In genomic region chr6:158868122-158868480, GRCh38 we compare ENCODE assay signal across 14 cellular contexts. TPM values are rescaled to one million over a fixed set of nuclear protein-coding genes. Genes with fewer than 3 reads are reported as not detected.
DNase-seq lines count a peak whose midpoint lies in the region; ATAC-seq and TF ChIP-seq lines count a peak whose summit lies in the region.
"Had no signal": no experiment of that assay in that cellular context is flagged by ENCODE, and none has a peak within 500 bp of the region (broad histone marks: within the 10 kb centered on the region; RNA-seq: fewer than 3 reads in every experiment).

No MANE protein-coding gene starts in this region.

- TF ChIP-seq CTCF in WERI-Rb-1 (IDR thresholded peaks at IDR 0.05; ENCODE audit: low read depth, low read length) (no peak), lower lobe of right lung (IDR thresholded peaks at IDR 0.05) (no peak), upper lobe of left lung (IDR thresholded peaks at IDR 0.05) (no peak)

- DNase-seq in activated naive CD4-positive, alpha-beta T cell treated with Interleukin-2 at 50 U/mL for 16 hours = no peak
- no peak for DNase-seq in WERI-Rb-1
- no peak for DNase-seq in lower lobe of right lung
- no peak for DNase-seq in upper lobe of left lung
- DNase-seq in activated gamma-delta T cell treated with Interleukin-2 at 50 U/mL for 16 hours = no peak
- DNase-seq in RPMI8226 = no peak
- DNase-seq in activated effector memory CD4-positive, alpha-beta T cell treated with anti-CD3 and anti-CD28 coated beads, Interleukin-2, amount 50 U/mL, for 16 hours = no peak
- DNase-seq: activated CD4-positive, CD25-positive, alpha-beta regulatory T cell; hippocampal formation; left ventricle myocardium superior; NCI-H446; ovary had no signal

- TF ChIP-seq EP300 in upper lobe of left lung (IDR thresholded peaks at IDR 0.05) = no peak

- no peak overlapping the region for H3K4me3 Mint-ChIP-seq in activated naive CD4-positive, alpha-beta T cell treated with anti-CD3 and anti-CD28 coated beads, Interleukin-2, amount 50 U/mL, for 24 hours

- peaks cover 39% of the 10 kb centered on the region for H3K4me1 Mint-ChIP-seq in activated naive CD4-positive, alpha-beta T cell treated with anti-CD3 and anti-CD28 coated beads, Interleukin-2, amount 50 U/mL, for 24 hours

- no peaks in the 10 kb centered on the region for H3K36me3 ChIP-seq in WERI-Rb-1
- H3K36me3 ChIP-seq in lower lobe of right lung = no peaks in the 10 kb centered on the region
- no peaks in the 10 kb centered on the region for H3K36me3 ChIP-seq in upper lobe of left lung
- H3K36me3 ChIP-seq: ovary had no signal

- no peaks in the 10 kb centered on the region for H3K36me3 Mint-ChIP-seq in activated naive CD4-positive, alpha-beta T cell treated with anti-CD3 and anti-CD28 coated beads, Interleukin-2, amount 50 U/mL, for 24 hours

- H3K9me3 ChIP-seq in WERI-Rb-1 (ENCODE audit: severe bottlenecking) = peaks cover 9% of the 10 kb centered on the region
- no peaks in the 10 kb centered on the region for H3K9me3 ChIP-seq in lower lobe of right lung
- H3K9me3 ChIP-seq in upper lobe of left lung = no peaks in the 10 kb centered on the region
- H3K9me3 ChIP-seq: ovary had no signal

- no peaks in the 10 kb centered on the region for H3K27me3 Mint-ChIP-seq in activated naive CD4-positive, alpha-beta T cell treated with anti-CD3 and anti-CD28 coated beads, Interleukin-2, amount 50 U/mL, for 24 hours

- ATAC-seq in lower lobe of right lung (no peak), upper lobe of left lung (ENCODE audit: low FRiP score in 2 of 2) (no peak)
- ATAC-seq: left ventricle myocardium superior, Right ventricle myocardium inferior had no signal

- peak overlapping the region; percentile 99 for H3K27ac Mint-ChIP-seq in activated naive CD4-positive, alpha-beta T cell treated with anti-CD3 and anti-CD28 coated beads, Interleukin-2, amount 50 U/mL, for 24 hours

- TF ChIP-seq POLR2A in upper lobe of left lung (IDR thresholded peaks at IDR 0.05) = no peak

- intact Hi-C loops in lower lobe of right lung (cut with DNase I) = no loop called here

- peaks cover 4% of the 10 kb centered on the region for H3K4me1 ChIP-seq in lower lobe of right lung
- peaks cover 5 to 24% (median 11%) of the 10 kb centered on the region in 4 donors for H3K4me1 ChIP-seq in upper lobe of left lung

- peak overlapping the region; percentile 98 for H3K27ac ChIP-seq in WERI-Rb-1
- H3K27ac ChIP-seq in lower lobe of right lung = peak overlapping the region; percentile 90
- H3K27ac ChIP-seq in upper lobe of left lung = peak overlapping the region; percentile 82 to 97 (median 92)
- H3K27ac ChIP-seq: ovary had no signal

- no peaks in the 10 kb centered on the region for H3K27me3 ChIP-seq in WERI-Rb-1 (ENCODE audit: insufficient read depth, low read depth, severe bottlenecking)
- H3K27me3 ChIP-seq in lower lobe of right lung (ENCODE audit: low read depth) = no peaks in the 10 kb centered on the region
- H3K27me3 ChIP-seq in upper lobe of left lung = no peaks in the 10 kb centered on the region
- H3K27me3 ChIP-seq: ovary had no signal

- no peaks in the 10 kb centered on the region for H3K9me3 Mint-ChIP-seq in activated naive CD4-positive, alpha-beta T cell treated with anti-CD3 and anti-CD28 coated beads, Interleukin-2, amount 50 U/mL, for 24 hours

- WGBS in upper lobe of left lung, 2 donors = 89 to 90% methylated on average over 6 of the region's 6 CpGs

- H3K4me3 ChIP-seq in WERI-Rb-1 (ENCODE audit: low read depth, low read length) (no peak overlapping the region), lower lobe of right lung (no peak overlapping the region), upper lobe of left lung (no peak overlapping the region)
- H3K4me3 ChIP-seq: ovary had no signal

RNA-seq across cellular contexts. Expression of gene EZR, which starts 48.9 kb away (rescaled TPM):
- total RNA-seq in lower lobe of right lung = 254 TPM
- 100 to 1,000 TPM; 188 to 810 (median 346) TPM for total RNA-seq in upper lobe of left lung
